9 cellular contexts compared by ENCODE assay signal in genomic region chr19:41863209-41863931, GRCh38. TPM values are rescaled to one million over a fixed set of nuclear protein-coding genes. Genes with fewer than 3 reads are reported as not detected.
DNase-seq lines count a peak whose midpoint lies in the region; ATAC-seq, FAIRE-seq and TF ChIP-seq lines count a peak whose summit lies in the region.
"Had no signal": no experiment of that assay in that cellular context is flagged by ENCODE, and none has a peak within 500 bp of the region (broad histone marks: within the 10 kb centered on the region; RNA-seq: fewer than 3 reads in every experiment).

No MANE protein-coding gene starts in this region.

- H3K4me1 ChIP-seq in BLaER1 (peaks cover 85% of the 10 kb centered on the region), Loucy (ENCODE audit: insufficient read depth, low read length, poor library complexity, severe bottlenecking) (peaks cover 55% of the 10 kb centered on the region), BE2C (no peaks in the 10 kb centered on the region; the same call in 1 of the 2 replicates), pancreas (peaks cover 20 to 33% (median 25%) of the 10 kb centered on the region in 3 donors)

- TF ChIP-seq CTCF in Loucy (conservative IDR thresholded peaks at IDR 0.05; ENCODE audit: low read length), result no peak; the same call in 1 of the 2 replicates
- no peak for TF ChIP-seq CTCF in chondrocyte (IDR thresholded peaks at IDR 0.05)
- no peak for TF ChIP-seq CTCF in BE2C (IDR thresholded peaks at IDR 0.05; ENCODE audit: low read depth, low read length)
- no peak for TF ChIP-seq CTCF in pancreas (IDR thresholded peaks at IDR 0.05)

- WGBS in pancreas, 2 donors, result 82 to 89% methylated on average over 11 of the region's 11 CpGs

- intact Hi-C loops in pancreas (cut with DNase I), result no loop called here

- H3K4me2 ChIP-seq in BLaER1 (peak overlapping the region; percentile 99), Loucy (ENCODE audit: low read depth, low read length, poor library complexity, severe bottlenecking) (peak overlapping the region; percentile 92)

- no peaks in the 10 kb centered on the region for H3K9me2 ChIP-seq in Loucy (replicated peaks; ENCODE audit: low read depth, low read length)

- H3K27ac ChIP-seq in BLaER1 (peak overlapping the region; percentile 100), pancreas (no peak overlapping the region)

- no peaks in the 10 kb centered on the region for H3K27me3 Mint-ChIP-seq in chondrocyte (ENCODE audit: low read depth)

- no peaks in the 10 kb centered on the region for H3K9me3 Mint-ChIP-seq in chondrocyte (ENCODE audit: low read depth)

- ATAC-seq in pancreas, result no peak

- DNase-seq in chondrocyte (ENCODE audit: low spot score), result no peak
- no peak for DNase-seq in NCI-H774 (lab: John Stamatoyannopoulos, UW)
- DNase-seq in BE2C, result no peak
- no peak for DNase-seq in pancreas

- FAIRE-seq in pancreas (lab: Jason Lieb, UNC), result no peak

- peaks cover 47% of the 10 kb centered on the region for H3K36me3 Mint-ChIP-seq in chondrocyte (ENCODE audit: low read depth)

- H4K20me1 ChIP-seq in BLaER1 (peaks cover 77% of the 10 kb centered on the region), Loucy (ENCODE audit: insufficient read depth, low read length, poor library complexity, severe bottlenecking) (peaks cover 76% of the 10 kb centered on the region)

- no peak overlapping the region for H2AFZ ChIP-seq in Loucy (ENCODE audit: low read length)

- H3K9ac ChIP-seq in BLaER1 (peak overlapping the region; percentile 100), Loucy (ENCODE audit: low read depth, low read length, poor library complexity, severe bottlenecking) (peak overlapping the region; percentile 100)

- H3K9me3 ChIP-seq in BLaER1, result no peaks in the 10 kb centered on the region
- no peaks in the 10 kb centered on the region for H3K9me3 ChIP-seq in Loucy (ENCODE audit: insufficient read depth, low read depth, low read length)
- H3K9me3 ChIP-seq in BE2C, result no peaks in the 10 kb centered on the region
- H3K9me3 ChIP-seq in pancreas, result no peaks in the 10 kb centered on the region

- peaks cover 57% of the 10 kb centered on the region for H3K4me1 Mint-ChIP-seq in chondrocyte (ENCODE audit: low read depth)

- H3K27me3 ChIP-seq in BLaER1, result no peaks in the 10 kb centered on the region
- H3K27me3 ChIP-seq in Loucy (ENCODE audit: insufficient read depth, low read length, poor library complexity, severe bottlenecking), result peaks cover 5% of the 10 kb centered on the region
- H3K27me3 ChIP-seq in BE2C, result no peaks in the 10 kb centered on the region
- H3K27me3 ChIP-seq in pancreas, result no peaks in the 10 kb centered on the region

- H3K79me2 ChIP-seq in Loucy (ENCODE audit: insufficient read depth, low read length), result peaks cover 82% of the 10 kb centered on the region

- peaks cover 78% of the 10 kb centered on the region for H3K36me3 ChIP-seq in BLaER1
- peaks cover 56% of the 10 kb centered on the region for H3K36me3 ChIP-seq in Loucy (ENCODE audit: insufficient read depth, low read length)
- peaks cover 82% of the 10 kb centered on the region for H3K36me3 ChIP-seq in BE2C
- peaks cover 2 to 34% (median 16%) of the 10 kb centered on the region in 3 donors for H3K36me3 ChIP-seq in pancreas

- H3K4me3 Mint-ChIP-seq in chondrocyte (ENCODE audit: unreplicated experiment), result no peak overlapping the region

- H3F3A ChIP-seq in Loucy (ENCODE audit: low read depth), result no peaks in the 10 kb centered on the region

- peak overlapping the region; percentile 51 for H3K27ac Mint-ChIP-seq in chondrocyte (ENCODE audit: unreplicated experiment)

- H3K4me3 ChIP-seq in BLaER1, result peak overlapping the region; percentile 98
- peak overlapping the region; percentile 93 for H3K4me3 ChIP-seq in Loucy (ENCODE audit: low read length, poor library complexity, severe bottlenecking)
- no peak overlapping the region; the same call in 1 of the 2 replicates for H3K4me3 ChIP-seq in BE2C (ENCODE audit: low read depth, low read length)
- no peak overlapping the region for H3K4me3 ChIP-seq in pancreas

RNA-seq across cellular contexts. Expression of gene RPS19, which starts 3.3 kb away (rescaled TPM):
- 1,424 to 1,797 TPM (median 1,457 TPM) in 3 replicates for total RNA-seq in chondrocyte
- polyA plus RNA-seq in BE2C (2012; ENCODE audit: insufficient read depth, insufficient read length, low read depth), result 1,584 TPM
- 1,000 to 10,000 TPM in 5 of 6 donors, 100 to 1,000 TPM in 1; 939 to 1,697 (median 1,289) TPM for total RNA-seq in pancreas
- 1,000 to 10,000 TPM; 1,099 to 2,267 TPM for polyA plus RNA-seq in pancreas

RNA-seq across cellular contexts. Expression of gene CD79A, which starts 13.7 kb away (rescaled TPM):
- total RNA-seq in chondrocyte (0.36 TPM in 1 of 3 replicates, not detected in the others), pancreas (under 1 TPM in 5 of 6 donors, not detected in 1; 0.16 to 1.00 (median 0.31) TPM)
- not detected for polyA plus RNA-seq in BE2C (2012; ENCODE audit: insufficient read depth, insufficient read length, low read depth)
- polyA plus RNA-seq in pancreas, result under 1 TPM; 0.11 to 0.23 TPM

RNA-seq across cellular contexts. Expression of gene DMRTC2, which starts 18.5 kb away (rescaled TPM):
- not detected in 3 replicates for total RNA-seq in chondrocyte
- not detected for polyA plus RNA-seq in BE2C (2012; ENCODE audit: insufficient read depth, insufficient read length, low read depth)
- total RNA-seq in pancreas, result not detected
- not detected for polyA plus RNA-seq in pancreas
- total RNA-seq: dermis microvascular lymphatic vessel endothelial cell; LHCN-M2; T-helper 1 cell treated with Interleukin-12 subunit alpha and Interleukin-12 subunit beta and Interleukin-4 antibody, amounts not matched to agents 30 ng/mL and 1 ng/mL, for 36 hours had no signal

RNA-seq across cellular contexts. Expression of gene LYPD4, which starts 18.9 kb away (rescaled TPM):
- total RNA-seq in chondrocyte (not detected in 3 replicates), pancreas (not detected)
- polyA plus RNA-seq in BE2C (2012; ENCODE audit: insufficient read depth, insufficient read length, low read depth), result not detected
- not detected for polyA plus RNA-seq in pancreas
- total RNA-seq: dermis microvascular lymphatic vessel endothelial cell; LHCN-M2; T-helper 1 cell treated with Interleukin-12 subunit alpha and Interleukin-12 subunit beta and Interleukin-4 antibody, amounts not matched to agents 30 ng/mL and 1 ng/mL, for 36 hours had no signal

RNA-seq across cellular contexts. Expression of gene ARHGEF1, which starts 19.6 kb away (rescaled TPM):
- 70.5 to 105 TPM (median 73.2 TPM) in 3 replicates for total RNA-seq in chondrocyte
- 33.2 TPM for polyA plus RNA-seq in BE2C (2012; ENCODE audit: insufficient read depth, insufficient read length, low read depth)
- 10 to 100 TPM; 26.3 to 65.6 (median 37.0) TPM for total RNA-seq in pancreas
- polyA plus RNA-seq in pancreas, result 100 to 1,000 TPM; 139 to 179 TPM

Comparison
In these comparisons a context has a peak if more than half of its experiments do, and no peak if none do; other contexts are left out.
1. H3K4me3 ChIP-seq: peak in BLaER1 (single experiment) and Loucy (single experiment); none in BE2C (single experiment) and pancreas (0 of 4).